Comparison of ENCODE assay signal across 15 cellular contexts in genomic region chr1:44328767-44329416, GRCh38. TPM values are rescaled to one million over a fixed set of nuclear protein-coding genes. Genes with fewer than 3 reads are reported as not detected.
DNase-seq lines count a peak whose midpoint lies in the region; ATAC-seq and TF ChIP-seq lines count a peak whose summit lies in the region.
"Had no signal": no experiment of that assay in that cellular context is flagged by ENCODE, and none has a peak within 500 bp of the region (broad histone marks: within the 10 kb centered on the region; RNA-seq: fewer than 3 reads in every experiment).

No MANE protein-coding gene starts in this region.

- peak overlapping the region; percentile 2 to 75 for H3K27ac Mint-ChIP-seq in effector memory CD8-positive, alpha-beta T cell
- peak overlapping the region; percentile 95 for H3K27ac Mint-ChIP-seq in osteocyte (ENCODE audit: unreplicated experiment)
- no peak overlapping the region for H3K27ac Mint-ChIP-seq in T-helper 2 cell treated with Interferon-gamma antibody and Interleukin-4, amounts not matched to agents 5 μg/mL and 100 μg/mL, for 36 hours
- H3K27ac Mint-ChIP-seq: activated naive CD8-positive, alpha-beta T cell treated with anti-CD3 and anti-CD28 coated beads, Interleukin-2, amount 50 U/mL, for 24 hours; activated T-cell treated with anti-CD3 and anti-CD28 coated beads, Interleukin-2, amount 50 U/mL, for 72 hours; dendritic cell treated with granulocyte-macrophage colony-stimulating factor and Interleukin-4, amounts not matched to agents 40 ng/mL and 50 ng/mL, for 4 days; memory B cell had no signal

- H3K4me1 Mint-ChIP-seq in effector memory CD8-positive, alpha-beta T cell (ENCODE audit: low read depth in 2 of 2) = peaks cover 12 to 19% of the 10 kb centered on the region in 2 donors
- H3K4me1 Mint-ChIP-seq in osteocyte (ENCODE audit: unreplicated experiment) = peaks cover 51% of the 10 kb centered on the region
- no peaks in the 10 kb centered on the region for H3K4me1 Mint-ChIP-seq in T-helper 2 cell treated with Interferon-gamma antibody and Interleukin-4, amounts not matched to agents 5 μg/mL and 100 μg/mL, for 36 hours (ENCODE audit: low read depth)
- H3K4me1 Mint-ChIP-seq: activated naive CD8-positive, alpha-beta T cell treated with anti-CD3 and anti-CD28 coated beads, Interleukin-2, amount 50 U/mL, for 24 hours had no signal

- no peaks in the 10 kb centered on the region for H3K27me3 Mint-ChIP-seq in effector memory CD8-positive, alpha-beta T cell
- no peaks in the 10 kb centered on the region for H3K27me3 Mint-ChIP-seq in osteocyte (ENCODE audit: unreplicated experiment)
- H3K27me3 Mint-ChIP-seq in T-helper 2 cell treated with Interferon-gamma antibody and Interleukin-4, amounts not matched to agents 5 μg/mL and 100 μg/mL, for 36 hours (ENCODE audit: low read depth) = no peaks in the 10 kb centered on the region
- H3K27me3 Mint-ChIP-seq: activated naive CD8-positive, alpha-beta T cell treated with anti-CD3 and anti-CD28 coated beads, Interleukin-2, amount 50 U/mL, for 24 hours; dendritic cell treated with granulocyte-macrophage colony-stimulating factor and Interleukin-4, amounts not matched to agents 40 ng/mL and 50 ng/mL, for 4 days; memory B cell had no signal

- peak overlapping the region; percentile 92 for H3K27ac ChIP-seq in AG04450 (ENCODE audit: low read depth, low read length)

- no peak for ATAC-seq in effector memory CD8-positive, alpha-beta T cell (replicated peaks)
- no peak for ATAC-seq in HG02885 (IDR thresholded peaks at IDR 0.05; ENCODE audit: poor library complexity, unreplicated experiment)
- ATAC-seq: activated naive CD8-positive, alpha-beta T cell treated with anti-CD3 and anti-CD28 coated beads, Interleukin-2, amount 50 U/mL, for 24 hours; activated T-cell treated with anti-CD3 and anti-CD28 coated beads, Interleukin-2, amount 50 U/mL, for 72 hours had no signal

- no peaks in the 10 kb centered on the region for H3K9me3 Mint-ChIP-seq in effector memory CD8-positive, alpha-beta T cell
- H3K9me3 Mint-ChIP-seq in osteocyte (ENCODE audit: unreplicated experiment) = no peaks in the 10 kb centered on the region
- H3K9me3 Mint-ChIP-seq in T-helper 2 cell treated with Interferon-gamma antibody and Interleukin-4, amounts not matched to agents 5 μg/mL and 100 μg/mL, for 36 hours = no peaks in the 10 kb centered on the region
- H3K9me3 Mint-ChIP-seq: activated naive CD8-positive, alpha-beta T cell treated with anti-CD3 and anti-CD28 coated beads, Interleukin-2, amount 50 U/mL, for 24 hours; activated T-cell treated with anti-CD3 and anti-CD28 coated beads, Interleukin-2, amount 50 U/mL, for 72 hours; dendritic cell treated with granulocyte-macrophage colony-stimulating factor and Interleukin-4, amounts not matched to agents 40 ng/mL and 50 ng/mL, for 4 days; memory B cell had no signal

- no peak for TF ChIP-seq CTCF in AG04450 (IDR thresholded peaks at IDR 0.05; ENCODE audit: low read depth, low read length)
- no peak for TF ChIP-seq CTCF in osteocyte (IDR thresholded peaks at IDR 0.05)

- no peak for DNase-seq in AG04450 (ENCODE audit: low read depth, low spot score)
- peak; percentile 29 for DNase-seq in M059J (ENCODE audit: low read depth)
- DNase-seq in effector memory CD8-positive, alpha-beta T cell = no peak
- DNase-seq in osteocyte (ENCODE audit: extremely low spot score, unreplicated experiment) = no peak
- no peak for DNase-seq in T-helper 2 cell treated with Interferon-gamma antibody and Interleukin-4, amounts not matched to agents 5 μg/mL and 100 μg/mL, for 36 hours (ENCODE audit: low spot score)
- DNase-seq in central memory CD4-positive, alpha-beta T cell = no peak
- no peak for DNase-seq in COLO668 (lab: John Stamatoyannopoulos, UW; ENCODE audit: unreplicated experiment)
- DNase-seq: activated CD4-positive, alpha-beta T cell treated with anti-CD3 and anti-CD28 coated beads, Interleukin-2, amount 50 U/mL, for 48 hours; activated naive CD8-positive, alpha-beta T cell treated with anti-CD3 and anti-CD28 coated beads, Interleukin-2, amount 50 U/mL, for 24 hours; activated T-cell treated with anti-CD3 and anti-CD28 coated beads, Interleukin-2, amount 50 U/mL, for 72 hours; DND-41; stimulated activated naive CD4-positive, alpha-beta T cell treated with Interleukin-2 at 50 U/mL for 16 hours had no signal

- H3K4me3 ChIP-seq in AG04450 (ENCODE audit: low read depth, low read length) = no peak overlapping the region

- H3K9me3 ChIP-seq in AG04450 (ENCODE audit: control insufficient read depth, insufficient read depth, low read length) = no peaks in the 10 kb centered on the region

- peaks cover under 1% of the 10 kb centered on the region for H3K36me3 Mint-ChIP-seq in effector memory CD8-positive, alpha-beta T cell (ENCODE audit: insufficient read depth)
- peaks cover 11% of the 10 kb centered on the region for H3K36me3 Mint-ChIP-seq in osteocyte (ENCODE audit: unreplicated experiment)
- H3K36me3 Mint-ChIP-seq in T-helper 2 cell treated with Interferon-gamma antibody and Interleukin-4, amounts not matched to agents 5 μg/mL and 100 μg/mL, for 36 hours (ENCODE audit: low read depth) = peaks cover 2% of the 10 kb centered on the region

- CTCF ChIA-PET in AG04450 (lab: Charles Lee) = no interaction called here

- POLR2A ChIA-PET in AG04450 (lab: Yijun Ruan, JAX) = interaction anchor here (0.7 to 2.5 kb wide), 2 partner anchors 61 to 471 kb away, joined by 9 to 13 read pairs; no protein-coding TSS in a partner anchor

- H3K4me3 Mint-ChIP-seq in effector memory CD8-positive, alpha-beta T cell = no peak overlapping the region
- H3K4me3 Mint-ChIP-seq in osteocyte (ENCODE audit: unreplicated experiment) = no peak overlapping the region
- no peak overlapping the region for H3K4me3 Mint-ChIP-seq in T-helper 2 cell treated with Interferon-gamma antibody and Interleukin-4, amounts not matched to agents 5 μg/mL and 100 μg/mL, for 36 hours
- H3K4me3 Mint-ChIP-seq: activated naive CD8-positive, alpha-beta T cell treated with anti-CD3 and anti-CD28 coated beads, Interleukin-2, amount 50 U/mL, for 24 hours; activated T-cell treated with anti-CD3 and anti-CD28 coated beads, Interleukin-2, amount 50 U/mL, for 72 hours; dendritic cell treated with granulocyte-macrophage colony-stimulating factor and Interleukin-4, amounts not matched to agents 40 ng/mL and 50 ng/mL, for 4 days; memory B cell had no signal

- no peaks in the 10 kb centered on the region for H3K27me3 ChIP-seq in AG04450 (ENCODE audit: control insufficient read depth, insufficient read depth, low read length)

RNA-seq across cellular contexts. Expression of gene ERI3, which starts 26.2 kb away (rescaled TPM):
- polyA plus RNA-seq in AG04450 (2011; rRNA removed) = 46.2 and 54.0 TPM in 2 replicates
- polyA minus RNA-seq in AG04450 (2011; rRNA and poly(A)+ RNA removed) = 56.5 and 73.0 TPM in 2 replicates
- total RNA-seq in M059J (2014; rRNA removed; shearing (Covaris generic)) = 83.0 and 87.6 TPM in 2 replicates
- 54.3 and 58.6 TPM in 2 replicates for total RNA-seq in osteocyte
